In genomic region chr22:49328076-49328475, GRCh38 we compare ENCODE assay signal across 16 cellular contexts.
"Had no signal": no experiment of that assay in that cellular context is flagged by ENCODE, and none has a peak within 500 bp of the region (broad histone marks: within the 10 kb centered on the region; RNA-seq: fewer than 3 reads in every experiment).

No MANE protein-coding gene starts in this region.

- H3K4me1 ChIP-seq: psoas muscle, right lobe of liver had no signal

- FAIRE-seq: colon had no signal

- ATAC-seq: activated T-cell treated with anti-CD3 and anti-CD28 coated beads, Interleukin-2, amount 50 U/mL, for 4 hours; esophagus mucosa; left ventricle myocardium superior; natural killer cell treated with Interleukin-12 subunit alpha and Interleukin-12 subunit beta and Interleukin-15 and Interleukin-18, amount 100 ng/mL, for 72 hours; psoas muscle; right lobe of liver; T-helper 17 cell; WTC11 had no signal

- H3K27me3 ChIP-seq: right lobe of liver had no signal

- H3K36me3 ChIP-seq: right lobe of liver had no signal

- DNase-seq: activated CD4-positive, alpha-beta T cell treated with anti-CD3 and anti-CD28 coated beads for 48 hours; activated gamma-delta T cell treated with Interleukin-2 at 50 U/mL for 16 hours; activated T-cell treated with anti-CD3 and anti-CD28 coated beads, Interleukin-2, amount 50 U/mL, for 4 hours; amniotic stem cell; hippocampal formation; left ventricle myocardium superior; mesenchymal stem cell; nucleus accumbens; right lobe of liver; stimulated activated CD4-positive, alpha-beta T cell treated with anti-CD3 and anti-CD28 coated beads, Interleukin-1b, Interleukin-23, amount 100 ng/mL, for 48 hours; T-helper 17 cell had no signal

- H3K9me3 ChIP-seq: psoas muscle, right lobe of liver had no signal

- H3K27ac ChIP-seq: psoas muscle, right lobe of liver had no signal

- H3K4me3 ChIP-seq: psoas muscle, right lobe of liver had no signal
